Comparison of ENCODE assay signal across 1 cellular context in genomic region chr10:50620899-50621298, GRCh38.
TF ChIP-seq lines count a peak whose summit lies in the region.

No MANE protein-coding gene starts in this region.

TF ChIP-seq in H1, 55 proteins besides CTCF, POLR2A, EP300 and RAD21:
- TF ChIP-seq RXRA (IDR thresholded peaks at IDR 0.05; ENCODE audit: insufficient read depth, low read depth, low read length), result no peak
- no peak for TF ChIP-seq SP2 (IDR thresholded peaks at IDR 0.05; ENCODE audit: low read length)
- no peak for TF ChIP-seq TEAD4 (IDR thresholded peaks at IDR 0.05; ENCODE audit: low read depth, low read length)
- no peak for TF ChIP-seq PHF8 (conservative IDR thresholded peaks at IDR 0.05; ENCODE audit: low read depth, low read length)
- TF ChIP-seq CHD7 (IDR thresholded peaks at IDR 0.05; ENCODE audit: insufficient replicate concordance, low read length), result no peak
- TF ChIP-seq SP1 (IDR thresholded peaks at IDR 0.05; ENCODE audit: low read depth, low read length), result no peak
- no peak for TF ChIP-seq SP4 (IDR thresholded peaks at IDR 0.05; ENCODE audit: low read length)
- no peak for TF ChIP-seq SIX5 (IDR thresholded peaks at IDR 0.05; ENCODE audit: low read depth, low read length)
- TF ChIP-seq SRF (IDR thresholded peaks at IDR 0.05; ENCODE audit: low read depth, low read length), result no peak
- TF ChIP-seq SAP30 (IDR thresholded peaks at IDR 0.05; ENCODE audit: insufficient read depth, insufficient replicate concordance, low read length), result no peak
- no peak for TF ChIP-seq ATF2 (IDR thresholded peaks at IDR 0.05; ENCODE audit: low read length)
- TF ChIP-seq ZNF274 (IDR thresholded peaks at IDR 0.05; ENCODE audit: borderline replicate concordance, extremely low read depth, low read length), result no peak
- TF ChIP-seq HDAC2 (IDR thresholded peaks at IDR 0.05; ENCODE audit: borderline replicate concordance in 1 of 2, low read depth in 2 of 2, low read length in 2 of 2), result no peak
- TF ChIP-seq CTBP2 (IDR thresholded peaks at IDR 0.05; ENCODE audit: borderline replicate concordance, insufficient read depth, insufficient read length, low read length), result no peak
- no peak for TF ChIP-seq EZH2 (IDR thresholded peaks at IDR 0.05; ENCODE audit: low read depth, low read length, severe bottlenecking)
- TF ChIP-seq TCF12 (IDR thresholded peaks at IDR 0.05; ENCODE audit: low read depth, low read length), result no peak
- no peak for TF ChIP-seq HDAC6 (IDR thresholded peaks at IDR 0.05; ENCODE audit: low read depth, low read length)
- TF ChIP-seq SUZ12 (IDR thresholded peaks at IDR 0.05; ENCODE audit: low read length), result no peak
- TF ChIP-seq TAF1 (IDR thresholded peaks at IDR 0.05; ENCODE audit: low read depth, low read length), result no peak
- no peak for TF ChIP-seq EGR1 (IDR thresholded peaks at IDR 0.05; ENCODE audit: borderline replicate concordance, low read depth, low read length)
